29 cellular contexts compared by ENCODE assay signal in the genomic region with DNA sequence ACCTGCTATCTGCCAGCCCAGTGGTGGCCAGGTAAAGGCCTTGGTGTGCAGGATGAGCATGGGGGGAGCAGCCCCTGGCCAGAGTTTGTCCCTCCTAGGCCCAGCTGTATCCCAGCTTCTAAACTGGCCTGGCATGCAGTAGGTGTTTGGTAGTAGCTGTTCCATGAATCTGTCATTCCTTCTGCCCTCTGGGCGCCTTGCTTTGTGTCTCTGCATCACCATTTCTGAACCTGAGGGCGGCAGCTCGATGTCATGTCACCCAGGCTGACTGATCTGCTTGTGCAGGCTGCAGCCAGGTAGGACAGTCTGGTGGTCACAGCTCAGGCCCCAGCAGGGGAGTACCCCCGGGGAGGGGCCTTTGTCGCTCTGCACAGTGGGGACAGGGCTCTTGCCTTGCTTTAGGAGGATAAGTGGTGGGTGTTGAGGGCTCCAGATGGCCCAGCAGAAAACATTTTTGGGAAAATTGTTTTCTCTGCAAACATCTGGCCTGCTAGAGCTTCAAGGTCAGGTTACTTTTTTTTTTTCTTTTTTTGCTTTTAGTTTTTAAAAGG. TPM values are rescaled to one million over a fixed set of nuclear protein-coding genes. Genes with fewer than 3 reads are reported as not detected.
DNase-seq lines count a peak whose midpoint lies in the region; ATAC-seq, FAIRE-seq and TF ChIP-seq lines count a peak whose summit lies in the region.
"Had no signal": no experiment of that assay in that cellular context is flagged by ENCODE, and none has a peak within 500 bp of the region (broad histone marks: within the 10 kb centered on the region; RNA-seq: fewer than 3 reads in every experiment).

No MANE protein-coding gene starts in this region.

- intact Hi-C loops in HepG2 (cut with micrococcal nuclease; ENCODE audit: unreplicated experiment), result no loop called here
- intact Hi-C loops in right lobe of liver (cut with DNase I), result no loop called here

- no peaks in the 10 kb centered on the region for H3K36me3 Mint-ChIP-seq in naive thymus-derived CD8-positive, alpha-beta T cell

- H3K4me1 ChIP-seq in HepG2 (ENCODE audit: insufficient read depth, low read length) (peaks cover 67% of the 10 kb centered on the region), right lobe of liver (peaks cover 0 to 26% (median 5%) of the 10 kb centered on the region in 4 donors), MM.1S (ENCODE audit: low read length) (no peaks in the 10 kb centered on the region)

- H4K20me1 ChIP-seq in HepG2 (ENCODE audit: insufficient read depth, low read length) (no peaks in the 10 kb centered on the region), MM.1S (ENCODE audit: insufficient read depth, low read length) (no peaks in the 10 kb centered on the region)

- H3K79me2 ChIP-seq in HepG2 (ENCODE audit: insufficient read depth, low read length), result no peaks in the 10 kb centered on the region
- H3K79me2 ChIP-seq in MM.1S (ENCODE audit: low read length), result no peaks in the 10 kb centered on the region

- DNase-seq in HepG2 (ENCODE audit: low spot score) (no peak), right lobe of liver (no peak), NCI-H524 treated with DMSO at 0.1 percent for 48 hours (lab: John Stamatoyannopoulos, UW) (peak; percentile 35), SW 1271 (lab: John Stamatoyannopoulos, UW) (no peak), SHP77 (lab: John Stamatoyannopoulos, UW) (no peak), MM.1S (no peak)
- DNase-seq in naive thymus-derived CD8-positive, alpha-beta T cell, result peak in 1 of 10 donors; percentile 15
- DNase-seq in activated CD4-positive, alpha-beta T cell treated with anti-CD3 and anti-CD28 coated beads, Interleukin-2, amount 50 U/mL, for 48 hours, result no peak
- DNase-seq: ACHN; activated effector memory CD4-positive, alpha-beta T cell treated with anti-CD3 and anti-CD28 coated beads, Interleukin-2, amount 50 U/mL, for 16 hours; body of pancreas; cerebellar nuclear complex; dorsolateral prefrontal cortex; IMR-90; mesenchymal stem cell; NCI-H2029; NCI-H226; stimulated activated CD4-positive, alpha-beta T cell treated with anti-CD3 and anti-CD28 coated beads, Interleukin-1b, Interleukin-23, amount 100 ng/mL, for 48 hours; stimulated activated CD8-positive, alpha-beta memory T cell treated with anti-CD3 and anti-CD28 coated beads, Interleukin-4, amount 100 ng/mL, for 48 hours; T-helper 17 cell; trophoblast cell had no signal

- TF ChIP-seq POLR2A in HepG2 (IDR thresholded peaks at IDR 0.05; ENCODE audit: insufficient read depth in 1 of 2, low read depth in 2 of 2, low read length in 2 of 2) (no peak), right lobe of liver (IDR thresholded peaks at IDR 0.05) (no peak)

- H3K9me3 ChIP-seq in HepG2 (ENCODE audit: low read length) (no peaks in the 10 kb centered on the region), right lobe of liver (no peaks in the 10 kb centered on the region), MM.1S (replicated peaks; ENCODE audit: insufficient read depth, low read length) (no peaks in the 10 kb centered on the region)
- H3K9me3 ChIP-seq: body of pancreas had no signal

- WGBS in HepG2 (ENCODE audit: low lambda C conversion rate), result 27% methylated on average over 3 of the region's 5 CpGs
- 95% methylated on average over 4 of the region's 5 CpGs for WGBS in right lobe of liver (ENCODE audit: insufficient coverage, low coverage, low lambda C conversion rate, missing lambda C conversion rate)

- in situ Hi-C loops in HepG2 (cut with HindIII; ENCODE audit: extremely low pct_ligation_motif_present, low pct_unique_long_range_greater_than_20kb), result no loop called here

- H3K4me3 ChIP-seq in HepG2 (replicated peaks in 1 of 3; ENCODE audit: insufficient read depth in 1 of 3, low read depth in 2 of 3, low read length in 3 of 3), result no peak overlapping the region
- H3K4me3 ChIP-seq in right lobe of liver, result no peak overlapping the region
- no peak overlapping the region for H3K4me3 ChIP-seq in MM.1S (ENCODE audit: low read length)
- H3K4me3 ChIP-seq: body of pancreas, dorsolateral prefrontal cortex, SK-N-MC, smooth muscle cell had no signal

- CTCF ChIA-PET in HepG2 (lab: Yijun Ruan, JAX; ENCODE audit: low intra/inter-chr PET ratio, low total read pairs), result no interaction called here

- peak overlapping the region in 7 of 10 donors; percentile 8 to 56 (median 40) for H3K4me3 Mint-ChIP-seq in naive thymus-derived CD8-positive, alpha-beta T cell
- H3K4me3 Mint-ChIP-seq: activated CD8-positive, alpha-beta T cell treated with anti-CD3 and anti-CD28 coated beads for 36 hours; T-helper 17 cell had no signal

- BruUV-seq in HepG2 (replicated peaks; lab: Mats Ljungman, UMichigan), result no TSS peak

- POLR2A ChIA-PET in HepG2 (lab: Yijun Ruan, JAX), result no interaction called here
- POLR2A ChIA-PET in naive thymus-derived CD8-positive, alpha-beta T cell (lab: Charles Lee), result interaction anchor here (0.7 to 23.1 kb wide), 17 partner anchors 10 to 90 kb away, joined by 3 to 608 read pairs (median 5); partner anchors contain the start of gene CARD19

- TF ChIP-seq EP300 in HepG2 (IDR thresholded peaks at IDR 0.05; ENCODE audit: low read depth in 2 of 2, low read length in 2 of 2) (no peak), HepG2 (CRISPR knock-in tag; IDR thresholded peaks at IDR 0.05; ENCODE audit: borderline replicate concordance) (no peak)

- no peak for TF ChIP-seq RAD21 in HepG2 (CRISPR knock-in tag; IDR thresholded peaks at IDR 0.05)

- H3F3A ChIP-seq in MM.1S (ENCODE audit: insufficient read depth, low read length), result peaks cover 11% of the 10 kb centered on the region; the same call in 1 of the 2 replicates

- peak overlapping the region in 7 of 10 donors; percentile 16 to 91 (median 76) for H3K27ac Mint-ChIP-seq in naive thymus-derived CD8-positive, alpha-beta T cell
- H3K27ac Mint-ChIP-seq: activated CD8-positive, alpha-beta T cell treated with anti-CD3 and anti-CD28 coated beads for 36 hours; T-helper 17 cell had no signal

- H3K27me3 Mint-ChIP-seq in naive thymus-derived CD8-positive, alpha-beta T cell, result no peaks in the 10 kb centered on the region
- H3K27me3 Mint-ChIP-seq: activated CD8-positive, alpha-beta T cell treated with anti-CD3 and anti-CD28 coated beads for 36 hours; T-helper 17 cell had no signal

- H3K36me3 ChIP-seq in HepG2 (replicated peaks in 1 of 2; ENCODE audit: control insufficient read depth in 1 of 2, insufficient read depth in 2 of 2, low read length in 2 of 2), result no peaks in the 10 kb centered on the region
- no peaks in the 10 kb centered on the region for H3K36me3 ChIP-seq in right lobe of liver
- H3K36me3 ChIP-seq in MM.1S (replicated peaks; ENCODE audit: insufficient read depth, low read length), result no peaks in the 10 kb centered on the region

- peaks cover 10 to 39% of the 10 kb centered on the region in 2 experiments; a peak in 3 of 5 replicates for H3K27me3 ChIP-seq in HepG2 (ENCODE audit: control insufficient read depth in 1 of 2, insufficient read depth in 2 of 2, low read length in 2 of 2)
- no peaks in the 10 kb centered on the region for H3K27me3 ChIP-seq in right lobe of liver
- H3K27me3 ChIP-seq in MM.1S (replicated peaks; ENCODE audit: insufficient read depth, low read length), result no peaks in the 10 kb centered on the region
- H3K27me3 ChIP-seq: body of pancreas had no signal

- H3K27ac ChIP-seq in HepG2 (ENCODE audit: extremely low read length, insufficient read depth, low read length), result no peak overlapping the region
- no peak overlapping the region for H3K27ac ChIP-seq in right lobe of liver
- no peak overlapping the region for H3K27ac ChIP-seq in MM.1S (ENCODE audit: low read length)
- H3K27ac ChIP-seq: body of pancreas, dorsolateral prefrontal cortex, SK-N-MC had no signal

- peaks cover 37 to 71% (median 54%) of the 10 kb centered on the region in 4 donors for H3K4me1 Mint-ChIP-seq in naive thymus-derived CD8-positive, alpha-beta T cell

- H3K9ac ChIP-seq in HepG2 (ENCODE audit: insufficient read depth, low read depth, low read length), result no peak overlapping the region
- no peak overlapping the region for H3K9ac ChIP-seq in MM.1S (ENCODE audit: low read length)

- H3K9me2 ChIP-seq in MM.1S (replicated peaks; ENCODE audit: insufficient read depth, low read length), result no peaks in the 10 kb centered on the region

- ATAC-seq in HepG2, result no peak
- ATAC-seq in right lobe of liver, result no peak
- ATAC-seq in naive thymus-derived CD8-positive, alpha-beta T cell, result no peak
- ATAC-seq: activated CD4-positive, CD25-positive, alpha-beta regulatory T cell treated with anti-CD3 and anti-CD28 coated beads, Interleukin-2, amount 50 U/mL, for 24 hours; body of pancreas; left lobe of liver; T-helper 17 cell had no signal

- H2AFZ ChIP-seq in HepG2 (ENCODE audit: low read length) (no peak overlapping the region), MM.1S (ENCODE audit: low read length) (no peak overlapping the region)

- FAIRE-seq in HepG2 (lab: Jason Lieb, UNC), result no peak
- FAIRE-seq: endothelial cell of umbilical vein, H54 had no signal

- no peaks in the 10 kb centered on the region for H3K9me3 Mint-ChIP-seq in naive thymus-derived CD8-positive, alpha-beta T cell
- H3K9me3 Mint-ChIP-seq: activated CD8-positive, alpha-beta T cell treated with anti-CD3 and anti-CD28 coated beads for 36 hours had no signal

- no peak for TF ChIP-seq CTCF in HepG2 (CRISPR knock-in tag; IDR thresholded peaks at IDR 0.05)
- no peak for TF ChIP-seq CTCF in right lobe of liver (IDR thresholded peaks at IDR 0.05)
- no peak for TF ChIP-seq CTCF in MM.1S (IDR thresholded peaks at IDR 0.05; ENCODE audit: low read length)

- H3K4me2 ChIP-seq in HepG2 (ENCODE audit: low read depth, low read length), result peak overlapping the region; percentile 33
- no peak overlapping the region for H3K4me2 ChIP-seq in MM.1S (ENCODE audit: low read depth, low read length)
- H3K4me2 ChIP-seq: smooth muscle cell had no signal

RNA-seq across cellular contexts. Expression of gene SUSD3, which starts 4.6 kb away (rescaled TPM):
- total RNA-seq in HepG2 (2016; rRNA removed; fragmentation: Illumina TruSeq; extraction: Trizol) (6.0 and 7.0 TPM in 2 replicates), right lobe of liver (10 to 100 TPM in 4 of 6 experiments, 1 to 10 TPM in 2; 6.5 to 51.5 (median 31.2) TPM)
- 10.2 and 12.4 TPM in 2 replicates for total RNA-seq in HepG2 (2016; cell fraction: cytosol; rRNA removed; fragmentation: Illumina TruSeq; extraction: Trizol; ENCODE audit: low read depth)
- 6.3 and 8.8 TPM in 2 replicates for total RNA-seq in HepG2 (2016; cell fraction: insoluble cytoplasmic fraction; rRNA removed; fragmentation: Illumina TruSeq; extraction: Trizol)
- total RNA-seq in HepG2 (2016; cell fraction: membrane; rRNA removed; fragmentation: Illumina TruSeq; extraction: Trizol), result 10.0 and 14.6 TPM in 2 replicates
- total RNA-seq in HepG2 (2016; cell fraction: nucleus; rRNA removed; fragmentation: Illumina TruSeq; extraction: Trizol), result 4.9 and 5.2 TPM in 2 replicates
- polyA plus RNA-seq in HepG2 (2011; rRNA removed), result 9.1 and 11.7 TPM in 2 replicates
- polyA plus RNA-seq in HepG2 (2011; cell fraction: cytosol; rRNA removed), result 6.2 and 9.7 TPM in 2 replicates
- polyA plus RNA-seq in HepG2 (2011; cell fraction: nucleus; rRNA removed), result 4.6 and 5.9 TPM in 2 replicates
- 4.2 and 5.4 TPM in 2 replicates for polyA plus RNA-seq in HepG2 (2012)
- 12.5 and 16.5 TPM in 2 replicates for polyA plus RNA-seq in HepG2 (2016; cell fraction: cytosol; fragmentation: Illumina TruSeq; extraction: Trizol; ENCODE audit: low read depth)
- 5.3 and 7.1 TPM in 2 replicates for polyA plus RNA-seq in HepG2 (2016; cell fraction: insoluble cytoplasmic fraction; fragmentation: Illumina TruSeq; extraction: Trizol; ENCODE audit: low read depth)
- 12.6 and 14.6 TPM in 2 replicates for polyA plus RNA-seq in HepG2 (2016; cell fraction: membrane; fragmentation: Illumina TruSeq; extraction: Trizol; ENCODE audit: low read depth)
- 9.7 and 10.7 TPM in 2 replicates for polyA plus RNA-seq in HepG2 (2016; cell fraction: nucleus; fragmentation: Illumina TruSeq; extraction: Trizol; ENCODE audit: insufficient read depth, low read depth)
- polyA minus RNA-seq in HepG2 (2011; rRNA and poly(A)+ RNA removed; ENCODE audit: low replicate concordance), result 7.9 TPM in 1 of 2 replicates, not detected in the other
- polyA minus RNA-seq in HepG2 (2011; cell fraction: cytosol; rRNA and poly(A)+ RNA removed), result 1.8 and 2.8 TPM in 2 replicates
- 0.90 and 0.99 TPM in 2 replicates for polyA minus RNA-seq in HepG2 (2011; cell fraction: nucleus; rRNA and poly(A)+ RNA removed)
- total RNA-seq in naive thymus-derived CD8-positive, alpha-beta T cell, result 10 to 100 TPM; 62.1 to 64.0 TPM
- 100 to 1,000 TPM in 2 of 3 donors, 10 to 100 TPM in 1; 86.7 to 208 (median 145) TPM for polyA plus RNA-seq in naive thymus-derived CD8-positive, alpha-beta T cell
- total RNA-seq: endothelial cell of umbilical vein, osteocyte, smooth muscle cell had no signal
- polyA plus RNA-seq: endothelial cell of umbilical vein had no signal

RNA-seq across cellular contexts. Expression of gene CARD19, which starts 42.2 kb away (rescaled TPM):
- total RNA-seq in HepG2 (2016; rRNA removed; fragmentation: Illumina TruSeq; extraction: Trizol) (15.2 and 18.4 TPM in 2 replicates), right lobe of liver (10 to 100 TPM in 3 of 6 experiments, 1 to 10 TPM in 3; 6.3 to 31.7 (median 12.1) TPM)
- 15.8 and 20.2 TPM in 2 replicates for total RNA-seq in HepG2 (2016; cell fraction: cytosol; rRNA removed; fragmentation: Illumina TruSeq; extraction: Trizol; ENCODE audit: low read depth)
- 18.6 and 20.5 TPM in 2 replicates for total RNA-seq in HepG2 (2016; cell fraction: insoluble cytoplasmic fraction; rRNA removed; fragmentation: Illumina TruSeq; extraction: Trizol)
- 17.3 and 29.5 TPM in 2 replicates for total RNA-seq in HepG2 (2016; cell fraction: membrane; rRNA removed; fragmentation: Illumina TruSeq; extraction: Trizol)
- total RNA-seq in HepG2 (2016; cell fraction: nucleus; rRNA removed; fragmentation: Illumina TruSeq; extraction: Trizol), result 8.3 and 12.2 TPM in 2 replicates
- polyA plus RNA-seq in HepG2 (2011; rRNA removed), result 47.2 and 62.0 TPM in 2 replicates
- 33.8 and 73.1 TPM in 2 replicates for polyA plus RNA-seq in HepG2 (2011; cell fraction: cytosol; rRNA removed)
- polyA plus RNA-seq in HepG2 (2011; cell fraction: nucleus; rRNA removed), result 101 and 106 TPM in 2 replicates
- 14.6 TPM in 2 replicates for polyA plus RNA-seq in HepG2 (2012)
- polyA plus RNA-seq in HepG2 (2016; cell fraction: cytosol; fragmentation: Illumina TruSeq; extraction: Trizol; ENCODE audit: low read depth), result 16.0 and 27.0 TPM in 2 replicates
- polyA plus RNA-seq in HepG2 (2016; cell fraction: insoluble cytoplasmic fraction; fragmentation: Illumina TruSeq; extraction: Trizol; ENCODE audit: low read depth), result 14.7 and 18.5 TPM in 2 replicates
- 13.4 and 18.5 TPM in 2 replicates for polyA plus RNA-seq in HepG2 (2016; cell fraction: membrane; fragmentation: Illumina TruSeq; extraction: Trizol; ENCODE audit: low read depth)
- polyA plus RNA-seq in HepG2 (2016; cell fraction: nucleus; fragmentation: Illumina TruSeq; extraction: Trizol; ENCODE audit: insufficient read depth, low read depth), result 25.1 and 25.9 TPM in 2 replicates
- polyA minus RNA-seq in HepG2 (2011; rRNA and poly(A)+ RNA removed; ENCODE audit: low replicate concordance), result 11.5 and 28.1 TPM in 2 replicates
- polyA minus RNA-seq in HepG2 (2011; cell fraction: cytosol; rRNA and poly(A)+ RNA removed), result 14.0 and 17.6 TPM in 2 replicates
- 11.3 and 12.8 TPM in 2 replicates for polyA minus RNA-seq in HepG2 (2011; cell fraction: nucleus; rRNA and poly(A)+ RNA removed)
- total RNA-seq in naive thymus-derived CD8-positive, alpha-beta T cell, result 10 to 100 TPM; 68.9 to 71.2 TPM
- polyA plus RNA-seq in naive thymus-derived CD8-positive, alpha-beta T cell, result 10 to 100 TPM; 56.3 to 62.9 (median 56.9) TPM
